Comparison of ENCODE assay signal across 19 cellular contexts in genomic region chr20:62881662-62882395, GRCh38. TPM values are rescaled to one million over a fixed set of nuclear protein-coding genes. Genes with fewer than 3 reads are reported as not detected.
A peak's percentile ranks its signal among the peaks of the same experiment; 100 is the strongest.
DNase-seq lines count a peak whose midpoint lies in the region; ATAC-seq and TF ChIP-seq lines count a peak whose summit lies in the region.
"Had no signal": no experiment of that assay in that cellular context is flagged by ENCODE, and none has a peak within 500 bp of the region (broad histone marks: within the 10 kb centered on the region; RNA-seq: fewer than 3 reads in every experiment).

No MANE protein-coding gene starts in this region.

- intact Hi-C loops in posterior vena cava (cut with DNase I) = no loop called here

- H3K9ac ChIP-seq in endodermal cell (ENCODE audit: extremely low read depth, low read length, poor library complexity, severe bottlenecking) = no peak overlapping the region

- no peak for TF ChIP-seq CTCF in HFFc6 (IDR thresholded peaks at IDR 0.05)
- no peak for TF ChIP-seq CTCF in endodermal cell (conservative IDR thresholded peaks at IDR 0.05)

- DNase-seq in activated naive CD4-positive, alpha-beta T cell treated with Interleukin-2 at 50 U/mL for 16 hours = no peak
- DNase-seq in HFFc6 (no peak), endodermal cell (no peak), posterior vena cava (ENCODE audit: low spot score) (peak; percentile 76), AG20443 (ENCODE audit: low spot score) (no peak)
- DNase-seq: CD8-positive, alpha-beta T cell; DMS79 treated with DMSO at 0.1 percent for 48 hours; GOT3; Karpas-422; MG63; NCI-H1092 treated with DMSO at 0.1 percent for 48 hours; NCI-H2081 treated with DMSO at 0.1 percent for 48 hours; NCI-H510A; NCI-H774; SJCRH30 had no signal

- H3K4me3 ChIP-seq in endodermal cell (ENCODE audit: low read length) = no peak overlapping the region
- H3K4me3 ChIP-seq: MG63, SJCRH30 had no signal

- H3K27me3 ChIP-seq in endodermal cell (ENCODE audit: control insufficient read depth, insufficient read depth, low read length, poor library complexity, severe bottlenecking) = no peaks in the 10 kb centered on the region
- H3K27me3 ChIP-seq: MG63, SJCRH30 had no signal

- no peaks in the 10 kb centered on the region for H3K4me1 ChIP-seq in endodermal cell (ENCODE audit: control insufficient read depth, insufficient read depth, low read length)

- WGBS in endodermal cell (ENCODE audit: insufficient coverage in 1 of 2, insufficient read length in 1 of 2), 2 experiments = 95 to 97% methylated on average over 39 to 46 of the region's 46 CpGs

- no peaks in the 10 kb centered on the region for H3K9me3 ChIP-seq in endodermal cell (ENCODE audit: control insufficient read depth, low read length)
- H3K9me3 ChIP-seq: MG63, SJCRH30 had no signal

- ATAC-seq in GM18868 (IDR thresholded peaks at IDR 0.05; ENCODE audit: unreplicated experiment) = no peak
- no peak for ATAC-seq in GM19324 (IDR thresholded peaks at IDR 0.05; ENCODE audit: low FRiP score, unreplicated experiment)
- ATAC-seq: CD8-positive, alpha-beta T cell had no signal

- H3K27ac ChIP-seq in endodermal cell (ENCODE audit: low read depth, low read length) = no peak overlapping the region
- H3K27ac ChIP-seq: RWPE1, SJCRH30 had no signal

- no peak overlapping the region for H3K4me3 Mint-ChIP-seq in activated naive CD4-positive, alpha-beta T cell treated with anti-CD3 and anti-CD28 coated beads, Interleukin-2, amount 50 U/mL, for 24 hours
- H3K4me3 Mint-ChIP-seq in HFFc6 (no peak overlapping the region), endodermal cell (no peak overlapping the region)
- H3K4me3 Mint-ChIP-seq: CD8-positive, alpha-beta T cell had no signal

- no peaks in the 10 kb centered on the region for H3K27me3 Mint-ChIP-seq in activated naive CD4-positive, alpha-beta T cell treated with anti-CD3 and anti-CD28 coated beads, Interleukin-2, amount 50 U/mL, for 24 hours
- H3K27me3 Mint-ChIP-seq in HFFc6 (ENCODE audit: insufficient read depth) (peaks cover 6% of the 10 kb centered on the region), endodermal cell (ENCODE audit: insufficient read depth) (no peaks in the 10 kb centered on the region)

- H3K9me3 Mint-ChIP-seq in activated naive CD4-positive, alpha-beta T cell treated with anti-CD3 and anti-CD28 coated beads, Interleukin-2, amount 50 U/mL, for 24 hours = no peaks in the 10 kb centered on the region
- H3K9me3 Mint-ChIP-seq in HFFc6 (no peaks in the 10 kb centered on the region), endodermal cell (no peaks in the 10 kb centered on the region)
- H3K9me3 Mint-ChIP-seq: CD8-positive, alpha-beta T cell had no signal

- peaks cover 4% of the 10 kb centered on the region for H3K4me1 Mint-ChIP-seq in activated naive CD4-positive, alpha-beta T cell treated with anti-CD3 and anti-CD28 coated beads, Interleukin-2, amount 50 U/mL, for 24 hours
- H3K4me1 Mint-ChIP-seq in HFFc6 (ENCODE audit: low read depth) (peaks cover 4% of the 10 kb centered on the region), endodermal cell (peaks cover 5% of the 10 kb centered on the region)

- H3K36me3 ChIP-seq in endodermal cell (ENCODE audit: control insufficient read depth, insufficient read depth, low read length) = peaks cover 26% of the 10 kb centered on the region

- peak overlapping the region; percentile 62 for H3K27ac Mint-ChIP-seq in activated naive CD4-positive, alpha-beta T cell treated with anti-CD3 and anti-CD28 coated beads, Interleukin-2, amount 50 U/mL, for 24 hours
- H3K27ac Mint-ChIP-seq in HFFc6 (peak overlapping the region; percentile 13; the same call in 1 of the 2 replicates), endodermal cell (peak overlapping the region; percentile 65)
- H3K27ac Mint-ChIP-seq: CD8-positive, alpha-beta T cell had no signal

- peaks cover 6% of the 10 kb centered on the region for H3K36me3 Mint-ChIP-seq in activated naive CD4-positive, alpha-beta T cell treated with anti-CD3 and anti-CD28 coated beads, Interleukin-2, amount 50 U/mL, for 24 hours
- H3K36me3 Mint-ChIP-seq in HFFc6 (ENCODE audit: low read depth) (peaks cover 16% of the 10 kb centered on the region), endodermal cell (ENCODE audit: low read depth) (peaks cover 18% of the 10 kb centered on the region)

RNA-seq across cellular contexts. Expression of gene TCFL5, which starts 20.2 kb away (rescaled TPM):
- total RNA-seq in HFFc6 (2021; fragmentation: NEBNext Ultra II Directional; extraction: Animal tissue kit (Norgen Biotek cat#: 25700)) = 10 to 100 TPM; 19.9 to 25.2 (median 21.1) TPM
- total RNA-seq in endodermal cell (10 to 100 TPM; 15.8 to 17.4 TPM), posterior vena cava (10 to 100 TPM in 1 of 2 donors, 1 to 10 TPM in 1; 9.6 to 10.9 TPM)
- 21.1 TPM for polyA plus RNA-seq in endodermal cell (2013, experiment 1 of 2)
- polyA plus RNA-seq in endodermal cell (2013, experiment 2 of 2) = 22.4 TPM

RNA-seq across cellular contexts. Expression of gene DIDO1, which starts 44.5 kb away (rescaled TPM):
- 10 to 100 TPM; 31.9 to 36.1 (median 34.8) TPM for total RNA-seq in HFFc6 (2021; fragmentation: NEBNext Ultra II Directional; extraction: Animal tissue kit (Norgen Biotek cat#: 25700))
- total RNA-seq in endodermal cell (10 to 100 TPM; 53.5 to 68.3 TPM), posterior vena cava (10 to 100 TPM; 38.5 to 44.1 TPM)
- polyA plus RNA-seq in endodermal cell (2013, experiment 1 of 2) = 47.8 TPM
- polyA plus RNA-seq in endodermal cell (2013, experiment 2 of 2) = 43.0 TPM

RNA-seq across cellular contexts. Expression of gene GID8, which starts 56.1 kb away (rescaled TPM):
- total RNA-seq in HFFc6 (2021; fragmentation: NEBNext Ultra II Directional; extraction: Animal tissue kit (Norgen Biotek cat#: 25700)) = 10 to 100 TPM; 19.1 to 26.9 (median 22.6) TPM
- total RNA-seq in endodermal cell = 10 to 100 TPM; 51.5 to 52.1 TPM
- polyA plus RNA-seq in endodermal cell (2013, experiment 1 of 2) = 47.3 TPM
- polyA plus RNA-seq in endodermal cell (2013, experiment 2 of 2) = 41.8 TPM
- 10 to 100 TPM; 14.9 to 20.0 TPM for total RNA-seq in posterior vena cava

Comparison
In these comparisons a context has a peak if more than half of its experiments do, and no peak if none do; other contexts are left out.
1. H3K27ac Mint-ChIP-seq: peak in every context shown above with its lines; median percentile 65 in endodermal cell; 62 in activated naive CD4-positive, alpha-beta T cell treated with anti-CD3 and anti-CD28 coated beads, Interleukin-2, amount 50 U/mL, for 24 hours; 13 in HFFc6.